Comparison of ENCODE assay signal across 1 cellular context in genomic region chr1:19053486-19053885, GRCh38.
TF ChIP-seq lines count a peak whose summit lies in the region.

No MANE protein-coding gene starts in this region.

TF ChIP-seq in IMR-90, 13 proteins besides CTCF, POLR2A, EP300 and RAD21 (continued from another document):
- TF ChIP-seq ELK1 (IDR thresholded peaks at IDR 0.05; ENCODE audit: borderline replicate concordance, low read depth, low read length) (no peak), RFX5 (IDR thresholded peaks at IDR 0.05; ENCODE audit: low read depth, low read length) (no peak), NFE2L2 (IDR thresholded peaks at IDR 0.05; ENCODE audit: low read depth, low read length) (no peak), SMC3 (IDR thresholded peaks at IDR 0.05; ENCODE audit: low read depth, low read length) (no peak), USF2 (IDR thresholded peaks at IDR 0.05; ENCODE audit: low read depth, low read length) (no peak), MAZ (IDR thresholded peaks at IDR 0.05; ENCODE audit: borderline replicate concordance, low read depth, low read length) (no peak), FOS (IDR thresholded peaks at IDR 0.05; ENCODE audit: low read depth, low read length) (no peak), BHLHE40 (IDR thresholded peaks at IDR 0.05; ENCODE audit: low read depth, low read length) (no peak), CHD1 (IDR thresholded peaks at IDR 0.05; ENCODE audit: low read depth, low read length) (no peak)
TF ChIP-seq in IMR-90: peak in this region for 0.
